ENCODE assay signal across 9 cellular contexts in genomic region chr3:188185717-188186236, GRCh38. TPM values are rescaled to one million over a fixed set of nuclear protein-coding genes. Genes with fewer than 3 reads are reported as not detected.
A peak's percentile ranks its signal among the peaks of the same experiment; 100 is the strongest.
DNase-seq lines count a peak whose midpoint lies in the region; ATAC-seq and TF ChIP-seq lines count a peak whose summit lies in the region.
"Had no signal": no experiment of that assay in that cellular context is flagged by ENCODE, and none has a peak within 500 bp of the region (broad histone marks: within the 10 kb centered on the region; RNA-seq: fewer than 3 reads in every experiment).

No MANE protein-coding gene starts in this region.

- peak overlapping the region in 1 of 2 donors; percentile 16 for H3K4me3 Mint-ChIP-seq in CD14-positive monocyte

- peaks cover 30 to 38% of the 10 kb centered on the region in 2 donors for H3K36me3 Mint-ChIP-seq in CD14-positive monocyte

- no peaks in the 10 kb centered on the region for H3K9me3 ChIP-seq in mesodermal cell (ENCODE audit: control insufficient read depth, low read length)

- peak; percentile 50 for DNase-seq in CD14-positive monocyte (ENCODE audit: low spot score)
- DNase-seq in NCI-H128 (lab: John Stamatoyannopoulos, UW; ENCODE audit: unreplicated experiment) = peak; percentile 28
- DNase-seq in caudate nucleus (lab: John Stamatoyannopoulos, UW) = peak in 1 of 61 donors; percentile 69
- no peak for DNase-seq in HuH-7 (ENCODE audit: low spot score)
- DNase-seq in GM13977 (ENCODE audit: low spot score) = no peak
- DNase-seq: Kasumi-1 had no signal

- 63 to 75% methylated on average over 2 to 3 of the region's 7 CpGs for WGBS in mesodermal cell (ENCODE audit: insufficient coverage in 2 of 2), 2 experiments

- H3K4me3 ChIP-seq in mesodermal cell (ENCODE audit: extremely low read depth, insufficient read depth, low read length, poor library complexity, severe bottlenecking) = no peak overlapping the region

- peaks cover 35% of the 10 kb centered on the region for H3K36me3 ChIP-seq in mesodermal cell (ENCODE audit: control insufficient read depth, insufficient read depth, low read length)

- in situ Hi-C loops in GM13977 (cut with MboI; ENCODE audit: low pct_unique_long_range_greater_than_20kb, low sequenced_read_pairs, unreplicated experiment) = no loop called here

- no peaks in the 10 kb centered on the region for H3K9me3 Mint-ChIP-seq in CD14-positive monocyte

- peaks cover 1 to 7% (median 3%) of the 10 kb centered on the region in 3 donors for H3K27me3 Mint-ChIP-seq in CD14-positive monocyte (ENCODE audit: low read depth in 3 of 3)

- H3K4me1 Mint-ChIP-seq in CD14-positive monocyte = peaks cover 26% of the 10 kb centered on the region

- no peak for ATAC-seq in GM19328 (IDR thresholded peaks at IDR 0.05; ENCODE audit: unreplicated experiment)
- no peak for ATAC-seq in HG03159 (IDR thresholded peaks at IDR 0.05; ENCODE audit: unreplicated experiment)

- H3K27ac Mint-ChIP-seq in CD14-positive monocyte = peak overlapping the region; percentile 59 to 92 (median 83)

- H3K4me1 ChIP-seq in mesodermal cell (ENCODE audit: control insufficient read depth, insufficient read depth, low read length, poor library complexity, severe bottlenecking) = peaks cover 13% of the 10 kb centered on the region

- intact Hi-C loops in CD14-positive monocyte (cut with micrococcal nuclease) = loop anchor here in 1 of 2 donors (2.0 kb wide), 1 partner anchor 445 kb away; no protein-coding TSS in a partner anchor

- TF ChIP-seq CTCF in CD14-positive monocyte (IDR thresholded peaks at IDR 0.05) = no peak
- no peak for TF ChIP-seq CTCF in GM13977 (IDR thresholded peaks at IDR 0.05; ENCODE audit: extremely low read depth, insufficient read depth, missing control alignments)

- H3K27ac ChIP-seq in caudate nucleus (ENCODE audit: low read depth, low read length) (peak overlapping the region; percentile 59), mesodermal cell (ENCODE audit: low read depth, low read length, severe bottlenecking) (peak overlapping the region; percentile 52)

RNA-seq across cellular contexts. Expression of gene LPP, which starts 31.8 kb away (rescaled TPM):
- 10 to 100 TPM; 15.3 to 23.2 TPM for polyA plus RNA-seq in CD14-positive monocyte
- polyA plus RNA-seq in mesodermal cell (2013, experiment 1 of 2) = 33.5 TPM
- polyA plus RNA-seq in mesodermal cell (2013, experiment 2 of 2) = 23.0 TPM

Comparison
In these comparisons a context has a peak if more than half of its experiments do, and no peak if none do; other contexts are left out.
1. DNase-seq: peak in CD14-positive monocyte (single experiment) and NCI-H128 (single experiment); none in HuH-7 (single experiment) and GM13977 (single experiment).